1 cellular context compared by ENCODE assay signal in the genomic region with DNA sequence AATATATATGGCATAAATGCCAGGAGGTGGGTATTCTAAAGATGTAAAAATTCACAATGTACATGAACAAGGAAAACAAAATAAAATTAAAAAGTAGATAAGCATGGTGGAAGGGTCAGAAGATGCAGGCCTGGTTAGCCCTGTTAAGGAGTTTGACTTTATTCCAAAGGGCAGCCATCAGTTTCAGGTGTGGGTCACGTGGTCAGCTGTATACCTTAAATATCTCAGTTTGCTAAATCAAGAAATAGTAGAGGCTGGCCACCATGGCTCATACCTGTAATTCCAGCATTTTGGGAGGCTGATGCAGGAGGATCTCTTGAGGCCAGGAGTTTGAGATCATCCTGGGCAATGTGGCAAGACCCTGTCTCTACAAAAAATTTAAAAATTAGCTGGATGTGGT.
TF ChIP-seq lines count a peak whose summit lies in the region.

No MANE protein-coding gene starts in this region.

TF ChIP-seq in GM23338, 12 proteins besides CTCF, POLR2A, EP300 and RAD21 (continued from another document):
- TF ChIP-seq, protein P1, sequence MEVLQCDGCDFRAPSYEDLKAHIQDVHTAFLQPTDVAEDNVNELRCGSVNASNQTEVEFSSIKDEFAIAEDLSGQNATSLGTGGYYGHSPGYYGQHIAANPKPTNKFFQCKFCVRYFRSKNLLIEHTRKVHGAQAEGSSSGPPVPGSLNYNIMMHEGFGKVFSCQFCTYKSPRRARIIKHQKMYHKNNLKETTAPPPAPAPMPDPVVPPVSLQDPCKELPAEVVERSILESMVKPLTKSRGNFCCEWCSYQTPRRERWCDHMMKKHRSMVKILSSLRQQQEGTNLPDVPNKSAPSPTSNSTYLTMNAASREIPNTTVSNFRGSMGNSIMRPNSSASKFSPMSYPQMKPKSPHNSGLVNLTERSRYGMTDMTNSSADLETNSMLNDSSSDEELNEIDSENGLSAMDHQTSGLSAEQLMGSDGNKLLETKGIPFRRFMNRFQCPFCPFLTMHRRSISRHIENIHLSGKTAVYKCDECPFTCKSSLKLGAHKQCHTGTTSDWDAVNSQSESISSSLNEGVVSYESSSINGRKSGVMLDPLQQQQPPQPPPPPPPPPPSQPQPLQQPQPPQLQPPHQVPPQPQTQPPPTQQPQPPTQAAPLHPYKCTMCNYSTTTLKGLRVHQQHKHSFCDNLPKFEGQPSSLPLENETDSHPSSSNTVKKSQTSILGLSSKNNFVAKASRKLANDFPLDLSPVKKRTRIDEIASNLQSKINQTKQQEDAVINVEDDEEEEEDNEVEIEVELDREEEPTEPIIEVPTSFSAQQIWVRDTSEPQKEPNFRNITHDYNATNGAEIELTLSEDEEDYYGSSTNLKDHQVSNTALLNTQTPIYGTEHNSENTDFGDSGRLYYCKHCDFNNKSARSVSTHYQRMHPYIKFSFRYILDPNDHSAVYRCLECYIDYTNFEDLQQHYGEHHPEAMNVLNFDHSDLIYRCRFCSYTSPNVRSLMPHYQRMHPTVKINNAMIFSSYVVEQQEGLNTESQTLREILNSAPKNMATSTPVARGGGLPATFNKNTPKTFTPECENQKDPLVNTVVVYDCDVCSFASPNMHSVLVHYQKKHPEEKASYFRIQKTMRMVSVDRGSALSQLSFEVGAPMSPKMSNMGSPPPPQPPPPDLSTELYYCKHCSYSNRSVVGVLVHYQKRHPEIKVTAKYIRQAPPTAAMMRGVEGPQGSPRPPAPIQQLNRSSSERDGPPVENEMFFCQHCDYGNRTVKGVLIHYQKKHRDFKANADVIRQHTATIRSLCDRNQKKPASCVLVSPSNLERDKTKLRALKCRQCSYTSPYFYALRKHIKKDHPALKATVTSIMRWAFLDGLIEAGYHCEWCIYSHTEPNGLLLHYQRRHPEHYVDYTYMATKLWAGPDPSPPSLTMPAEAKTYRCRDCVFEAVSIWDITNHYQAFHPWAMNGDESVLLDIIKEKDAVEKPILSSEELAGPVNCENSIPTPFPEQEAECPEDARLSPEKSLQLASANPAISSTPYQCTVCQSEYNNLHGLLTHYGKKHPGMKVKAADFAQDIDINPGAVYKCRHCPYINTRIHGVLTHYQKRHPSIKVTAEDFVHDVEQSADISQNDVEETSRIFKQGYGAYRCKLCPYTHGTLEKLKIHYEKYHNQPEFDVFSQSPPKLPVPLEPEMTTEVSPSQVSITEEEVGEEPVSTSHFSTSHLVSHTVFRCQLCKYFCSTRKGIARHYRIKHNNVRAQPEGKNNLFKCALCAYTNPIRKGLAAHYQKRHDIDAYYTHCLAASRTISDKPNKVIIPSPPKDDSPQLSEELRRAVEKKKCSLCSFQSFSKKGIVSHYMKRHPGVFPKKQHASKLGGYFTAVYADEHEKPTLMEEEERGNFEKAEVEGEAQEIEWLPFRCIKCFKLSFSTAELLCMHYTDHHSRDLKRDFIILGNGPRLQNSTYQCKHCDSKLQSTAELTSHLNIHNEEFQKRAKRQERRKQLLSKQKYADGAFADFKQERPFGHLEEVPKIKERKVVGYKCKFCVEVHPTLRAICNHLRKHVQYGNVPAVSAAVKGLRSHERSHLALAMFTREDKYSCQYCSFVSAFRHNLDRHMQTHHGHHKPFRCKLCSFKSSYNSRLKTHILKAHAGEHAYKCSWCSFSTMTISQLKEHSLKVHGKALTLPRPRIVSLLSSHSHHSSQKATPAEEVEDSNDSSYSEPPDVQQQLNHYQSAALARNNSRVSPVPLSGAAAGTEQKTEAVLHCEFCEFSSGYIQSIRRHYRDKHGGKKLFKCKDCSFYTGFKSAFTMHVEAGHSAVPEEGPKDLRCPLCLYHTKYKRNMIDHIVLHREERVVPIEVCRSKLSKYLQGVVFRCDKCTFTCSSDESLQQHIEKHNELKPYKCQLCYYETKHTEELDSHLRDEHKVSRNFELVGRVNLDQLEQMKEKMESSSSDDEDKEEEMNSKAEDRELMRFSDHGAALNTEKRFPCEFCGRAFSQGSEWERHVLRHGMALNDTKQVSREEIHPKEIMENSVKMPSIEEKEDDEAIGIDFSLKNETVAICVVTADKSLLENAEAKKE (CRISPR knock-in tag; IDR thresholded peaks at IDR 0.05) = no peak
- TF ChIP-seq CREB1 (CRISPR knock-in tag; IDR thresholded peaks at IDR 0.05; ENCODE audit: low read depth) = no peak
- no peak for TF ChIP-seq ZNF331 (CRISPR knock-in tag; IDR thresholded peaks at IDR 0.05; ENCODE audit: low read depth)
- TF ChIP-seq, protein P2, sequence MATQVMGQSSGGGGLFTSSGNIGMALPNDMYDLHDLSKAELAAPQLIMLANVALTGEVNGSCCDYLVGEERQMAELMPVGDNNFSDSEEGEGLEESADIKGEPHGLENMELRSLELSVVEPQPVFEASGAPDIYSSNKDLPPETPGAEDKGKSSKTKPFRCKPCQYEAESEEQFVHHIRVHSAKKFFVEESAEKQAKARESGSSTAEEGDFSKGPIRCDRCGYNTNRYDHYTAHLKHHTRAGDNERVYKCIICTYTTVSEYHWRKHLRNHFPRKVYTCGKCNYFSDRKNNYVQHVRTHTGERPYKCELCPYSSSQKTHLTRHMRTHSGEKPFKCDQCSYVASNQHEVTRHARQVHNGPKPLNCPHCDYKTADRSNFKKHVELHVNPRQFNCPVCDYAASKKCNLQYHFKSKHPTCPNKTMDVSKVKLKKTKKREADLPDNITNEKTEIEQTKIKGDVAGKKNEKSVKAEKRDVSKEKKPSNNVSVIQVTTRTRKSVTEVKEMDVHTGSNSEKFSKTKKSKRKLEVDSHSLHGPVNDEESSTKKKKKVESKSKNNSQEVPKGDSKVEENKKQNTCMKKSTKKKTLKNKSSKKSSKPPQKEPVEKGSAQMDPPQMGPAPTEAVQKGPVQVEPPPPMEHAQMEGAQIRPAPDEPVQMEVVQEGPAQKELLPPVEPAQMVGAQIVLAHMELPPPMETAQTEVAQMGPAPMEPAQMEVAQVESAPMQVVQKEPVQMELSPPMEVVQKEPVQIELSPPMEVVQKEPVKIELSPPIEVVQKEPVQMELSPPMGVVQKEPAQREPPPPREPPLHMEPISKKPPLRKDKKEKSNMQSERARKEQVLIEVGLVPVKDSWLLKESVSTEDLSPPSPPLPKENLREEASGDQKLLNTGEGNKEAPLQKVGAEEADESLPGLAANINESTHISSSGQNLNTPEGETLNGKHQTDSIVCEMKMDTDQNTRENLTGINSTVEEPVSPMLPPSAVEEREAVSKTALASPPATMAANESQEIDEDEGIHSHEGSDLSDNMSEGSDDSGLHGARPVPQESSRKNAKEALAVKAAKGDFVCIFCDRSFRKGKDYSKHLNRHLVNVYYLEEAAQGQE (IDR thresholded peaks at IDR 0.05; ENCODE audit: unreplicated experiment) = no peak
- TF ChIP-seq EZH2 (IDR thresholded peaks at IDR 0.05; ENCODE audit: low read depth, unreplicated experiment) = no peak
